29 cellular contexts compared by ENCODE assay signal in genomic region chr18:32742620-32743019, GRCh38. TPM values are rescaled to one million over a fixed set of nuclear protein-coding genes. Genes with fewer than 3 reads are reported as not detected.
A peak's percentile ranks its signal among the peaks of the same experiment; 100 is the strongest.
DNase-seq lines count a peak whose midpoint lies in the region; ATAC-seq and TF ChIP-seq lines count a peak whose summit lies in the region.
"Had no signal": no experiment of that assay in that cellular context is flagged by ENCODE, and none has a peak within 500 bp of the region (broad histone marks: within the 10 kb centered on the region; RNA-seq: fewer than 3 reads in every experiment).

No MANE protein-coding gene starts in this region.

- no peak overlapping the region; the same call in 1 of the 2 replicates for H3K4me2 ChIP-seq in GM23338

- peak overlapping the region; percentile 76 for H3K27ac Mint-ChIP-seq in GM23338
- H3K27ac Mint-ChIP-seq in CD14-positive monocyte = no peak overlapping the region
- H3K27ac Mint-ChIP-seq: activated naive CD8-positive, alpha-beta T cell treated with anti-CD3 and anti-CD28 coated beads, Interleukin-2, amount 50 U/mL, for 24 hours; naive thymus-derived CD4-positive, alpha-beta T cell had no signal

- peak overlapping the region; percentile 75 for H2AFZ ChIP-seq in GM23338

- H3K79me2 ChIP-seq in GM23338 (replicated peaks; ENCODE audit: insufficient read depth) = no peaks in the 10 kb centered on the region

- H3K27ac ChIP-seq in GM23338 (ENCODE audit: low read depth) = no peak overlapping the region
- H3K27ac ChIP-seq: brain microvascular endothelial cell, epithelial cell of prostate, left ventricle myocardium inferior, pancreas, Peyer's patch, spleen had no signal

- H3K9me2 ChIP-seq in GM23338 (ENCODE audit: insufficient read depth) = no peaks in the 10 kb centered on the region

- H3K27me3 ChIP-seq in GM23338 (ENCODE audit: insufficient read depth) = no peaks in the 10 kb centered on the region
- H3K27me3 ChIP-seq: brain microvascular endothelial cell, pancreas, Peyer's patch, spleen had no signal

- intact Hi-C loops in CD14-positive monocyte (cut with micrococcal nuclease) = no loop called here

- peak; percentile 32 for DNase-seq in GM23338 (ENCODE audit: low spot score)
- peak; percentile 90 for DNase-seq in NCI-H69 (lab: John Stamatoyannopoulos, UW)
- DNase-seq in islet precursor cell = peak; percentile 52
- peak; percentile 69 for DNase-seq in retina
- DNase-seq in CD14-positive monocyte (ENCODE audit: low spot score) = no peak
- DNase-seq in central memory CD4-positive, alpha-beta T cell = no peak
- DNase-seq: activated CD4-positive, alpha-beta T cell treated with anti-CD3 and anti-CD28 coated beads for 48 hours; activated gamma-delta T cell treated with Interleukin-2 at 50 U/mL for 16 hours; activated naive CD8-positive, alpha-beta T cell treated with anti-CD3 and anti-CD28 coated beads, Interleukin-2, amount 50 U/mL, for 24 hours; activated T-cell treated with anti-CD3 and anti-CD28 coated beads, Interleukin-2, amount 50 U/mL, for 4 hours; brain microvascular endothelial cell; effector CD4-positive, alpha-beta T cell; left ventricle myocardium inferior; midbrain; naive thymus-derived CD4-positive, alpha-beta T cell; NCI-H1048; NCI-H187 treated with DMSO at 0.1 percent for 48 hours; NCI-H345; NCI-H748 treated with DMSO at 0.1 percent for 48 hours; pancreas; Peyer's patch; right cardiac atrium; SHP77 treated with DMSO at 0.1 percent for 48 hours; spleen; trophoblast cell had no signal

- H4K20me1 ChIP-seq in GM23338 (replicated peaks; ENCODE audit: insufficient read depth) = no peaks in the 10 kb centered on the region

- no peaks in the 10 kb centered on the region for H3K36me3 ChIP-seq in GM23338 (ENCODE audit: insufficient read depth)
- H3K36me3 ChIP-seq: brain microvascular endothelial cell, left ventricle myocardium inferior, pancreas, Peyer's patch had no signal

- no peaks in the 10 kb centered on the region for H3F3A ChIP-seq in GM23338 (replicated peaks; ENCODE audit: low read depth)

- H3K4me1 Mint-ChIP-seq in GM23338 (peaks cover 33% of the 10 kb centered on the region), CD14-positive monocyte (no peaks in the 10 kb centered on the region)
- H3K4me1 Mint-ChIP-seq: activated naive CD8-positive, alpha-beta T cell treated with anti-CD3 and anti-CD28 coated beads, Interleukin-2, amount 50 U/mL, for 24 hours; naive thymus-derived CD4-positive, alpha-beta T cell had no signal

- TF ChIP-seq CTCF in GM23338 (conservative IDR thresholded peaks at IDR 0.05; ENCODE audit: low read depth in 2 of 2) (peak in 1 of 2 experiments; percentile 12; a peak in 1 of 4 replicates), CD14-positive monocyte (IDR thresholded peaks at IDR 0.05) (no peak)

- H3K36me3 Mint-ChIP-seq in GM23338 (ENCODE audit: low read depth) (no peaks in the 10 kb centered on the region), CD14-positive monocyte (no peaks in the 10 kb centered on the region)
- H3K36me3 Mint-ChIP-seq: naive thymus-derived CD4-positive, alpha-beta T cell had no signal

- H3K4me3 Mint-ChIP-seq in GM23338 (no peak overlapping the region), CD14-positive monocyte (no peak overlapping the region)
- H3K4me3 Mint-ChIP-seq: activated naive CD8-positive, alpha-beta T cell treated with anti-CD3 and anti-CD28 coated beads, Interleukin-2, amount 50 U/mL, for 24 hours; activated T-cell treated with anti-CD3 and anti-CD28 coated beads, Interleukin-2, amount 50 U/mL, for 4 hours; IgD-negative memory B cell; naive thymus-derived CD4-positive, alpha-beta T cell had no signal

- no peaks in the 10 kb centered on the region for H3K27me3 Mint-ChIP-seq in GM23338 (ENCODE audit: insufficient read depth, low read depth, poor library complexity)
- peaks cover 0 to 3% (median 0%) of the 10 kb centered on the region in 3 donors for H3K27me3 Mint-ChIP-seq in CD14-positive monocyte (ENCODE audit: low read depth in 3 of 3)
- H3K27me3 Mint-ChIP-seq: activated naive CD8-positive, alpha-beta T cell treated with anti-CD3 and anti-CD28 coated beads, Interleukin-2, amount 50 U/mL, for 24 hours; IgD-negative memory B cell had no signal

- H3K9me3 Mint-ChIP-seq in GM23338 = no peaks in the 10 kb centered on the region
- H3K9me3 Mint-ChIP-seq in CD14-positive monocyte = no peaks in the 10 kb centered on the region
- H3K9me3 Mint-ChIP-seq: activated naive CD8-positive, alpha-beta T cell treated with anti-CD3 and anti-CD28 coated beads, Interleukin-2, amount 50 U/mL, for 24 hours; activated T-cell treated with anti-CD3 and anti-CD28 coated beads, Interleukin-2, amount 50 U/mL, for 4 hours had no signal

- peaks cover 23% of the 10 kb centered on the region for H3K4me1 ChIP-seq in GM23338 (ENCODE audit: insufficient read depth)
- H3K4me1 ChIP-seq: left ventricle myocardium inferior, pancreas, Peyer's patch had no signal

- peak; percentile 86 for ATAC-seq in GM23338
- no peak for ATAC-seq in GM18519 (IDR thresholded peaks at IDR 0.05; ENCODE audit: low FRiP score, unreplicated experiment)
- ATAC-seq: activated naive CD8-positive, alpha-beta T cell treated with anti-CD3 and anti-CD28 coated beads, Interleukin-2, amount 50 U/mL, for 24 hours; activated T-cell treated with anti-CD3 and anti-CD28 coated beads, Interleukin-2, amount 50 U/mL, for 4 hours; naive thymus-derived CD4-positive, alpha-beta T cell; pancreas; right cardiac atrium had no signal

- H3K4me3 ChIP-seq in GM23338 = no peak overlapping the region
- H3K4me3 ChIP-seq: left ventricle myocardium inferior, pancreas, Peyer's patch, spleen had no signal

TF ChIP-seq in GM23338, 12 proteins besides CTCF, POLR2A, EP300 and RAD21 (continues in another document):
- TF ChIP-seq NANOG (IDR thresholded peaks at IDR 0.05; ENCODE audit: borderline replicate concordance) = no peak
- TF ChIP-seq, protein P1, sequence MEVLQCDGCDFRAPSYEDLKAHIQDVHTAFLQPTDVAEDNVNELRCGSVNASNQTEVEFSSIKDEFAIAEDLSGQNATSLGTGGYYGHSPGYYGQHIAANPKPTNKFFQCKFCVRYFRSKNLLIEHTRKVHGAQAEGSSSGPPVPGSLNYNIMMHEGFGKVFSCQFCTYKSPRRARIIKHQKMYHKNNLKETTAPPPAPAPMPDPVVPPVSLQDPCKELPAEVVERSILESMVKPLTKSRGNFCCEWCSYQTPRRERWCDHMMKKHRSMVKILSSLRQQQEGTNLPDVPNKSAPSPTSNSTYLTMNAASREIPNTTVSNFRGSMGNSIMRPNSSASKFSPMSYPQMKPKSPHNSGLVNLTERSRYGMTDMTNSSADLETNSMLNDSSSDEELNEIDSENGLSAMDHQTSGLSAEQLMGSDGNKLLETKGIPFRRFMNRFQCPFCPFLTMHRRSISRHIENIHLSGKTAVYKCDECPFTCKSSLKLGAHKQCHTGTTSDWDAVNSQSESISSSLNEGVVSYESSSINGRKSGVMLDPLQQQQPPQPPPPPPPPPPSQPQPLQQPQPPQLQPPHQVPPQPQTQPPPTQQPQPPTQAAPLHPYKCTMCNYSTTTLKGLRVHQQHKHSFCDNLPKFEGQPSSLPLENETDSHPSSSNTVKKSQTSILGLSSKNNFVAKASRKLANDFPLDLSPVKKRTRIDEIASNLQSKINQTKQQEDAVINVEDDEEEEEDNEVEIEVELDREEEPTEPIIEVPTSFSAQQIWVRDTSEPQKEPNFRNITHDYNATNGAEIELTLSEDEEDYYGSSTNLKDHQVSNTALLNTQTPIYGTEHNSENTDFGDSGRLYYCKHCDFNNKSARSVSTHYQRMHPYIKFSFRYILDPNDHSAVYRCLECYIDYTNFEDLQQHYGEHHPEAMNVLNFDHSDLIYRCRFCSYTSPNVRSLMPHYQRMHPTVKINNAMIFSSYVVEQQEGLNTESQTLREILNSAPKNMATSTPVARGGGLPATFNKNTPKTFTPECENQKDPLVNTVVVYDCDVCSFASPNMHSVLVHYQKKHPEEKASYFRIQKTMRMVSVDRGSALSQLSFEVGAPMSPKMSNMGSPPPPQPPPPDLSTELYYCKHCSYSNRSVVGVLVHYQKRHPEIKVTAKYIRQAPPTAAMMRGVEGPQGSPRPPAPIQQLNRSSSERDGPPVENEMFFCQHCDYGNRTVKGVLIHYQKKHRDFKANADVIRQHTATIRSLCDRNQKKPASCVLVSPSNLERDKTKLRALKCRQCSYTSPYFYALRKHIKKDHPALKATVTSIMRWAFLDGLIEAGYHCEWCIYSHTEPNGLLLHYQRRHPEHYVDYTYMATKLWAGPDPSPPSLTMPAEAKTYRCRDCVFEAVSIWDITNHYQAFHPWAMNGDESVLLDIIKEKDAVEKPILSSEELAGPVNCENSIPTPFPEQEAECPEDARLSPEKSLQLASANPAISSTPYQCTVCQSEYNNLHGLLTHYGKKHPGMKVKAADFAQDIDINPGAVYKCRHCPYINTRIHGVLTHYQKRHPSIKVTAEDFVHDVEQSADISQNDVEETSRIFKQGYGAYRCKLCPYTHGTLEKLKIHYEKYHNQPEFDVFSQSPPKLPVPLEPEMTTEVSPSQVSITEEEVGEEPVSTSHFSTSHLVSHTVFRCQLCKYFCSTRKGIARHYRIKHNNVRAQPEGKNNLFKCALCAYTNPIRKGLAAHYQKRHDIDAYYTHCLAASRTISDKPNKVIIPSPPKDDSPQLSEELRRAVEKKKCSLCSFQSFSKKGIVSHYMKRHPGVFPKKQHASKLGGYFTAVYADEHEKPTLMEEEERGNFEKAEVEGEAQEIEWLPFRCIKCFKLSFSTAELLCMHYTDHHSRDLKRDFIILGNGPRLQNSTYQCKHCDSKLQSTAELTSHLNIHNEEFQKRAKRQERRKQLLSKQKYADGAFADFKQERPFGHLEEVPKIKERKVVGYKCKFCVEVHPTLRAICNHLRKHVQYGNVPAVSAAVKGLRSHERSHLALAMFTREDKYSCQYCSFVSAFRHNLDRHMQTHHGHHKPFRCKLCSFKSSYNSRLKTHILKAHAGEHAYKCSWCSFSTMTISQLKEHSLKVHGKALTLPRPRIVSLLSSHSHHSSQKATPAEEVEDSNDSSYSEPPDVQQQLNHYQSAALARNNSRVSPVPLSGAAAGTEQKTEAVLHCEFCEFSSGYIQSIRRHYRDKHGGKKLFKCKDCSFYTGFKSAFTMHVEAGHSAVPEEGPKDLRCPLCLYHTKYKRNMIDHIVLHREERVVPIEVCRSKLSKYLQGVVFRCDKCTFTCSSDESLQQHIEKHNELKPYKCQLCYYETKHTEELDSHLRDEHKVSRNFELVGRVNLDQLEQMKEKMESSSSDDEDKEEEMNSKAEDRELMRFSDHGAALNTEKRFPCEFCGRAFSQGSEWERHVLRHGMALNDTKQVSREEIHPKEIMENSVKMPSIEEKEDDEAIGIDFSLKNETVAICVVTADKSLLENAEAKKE (CRISPR knock-in tag; IDR thresholded peaks at IDR 0.05) = no peak
- no peak for TF ChIP-seq CREB1 (CRISPR knock-in tag; IDR thresholded peaks at IDR 0.05; ENCODE audit: low read depth)
- TF ChIP-seq JUNB (IDR thresholded peaks at IDR 0.05; ENCODE audit: unreplicated experiment) = no peak

RNA-seq across cellular contexts. Expression of gene KLHL14, which starts 30.2 kb away (rescaled TPM):
- total RNA-seq in GM23338 (2014; rRNA removed; shearing (Covaris generic)) = 0.78 and 1.9 TPM in 2 replicates
- 0.38 and 0.44 TPM in 2 replicates for polyA plus RNA-seq in GM23338 (2016; fragmentation: Nextera tagmentation; extraction: Ambion mirVana)
- not detected for polyA plus RNA-seq in CD14-positive monocyte
- total RNA-seq: activated CD8-positive, alpha-beta memory T cell treated with anti-CD3 and anti-CD28 coated beads for 36 hours; activated T-cell treated with anti-CD3 and anti-CD28 coated beads, Interleukin-2, amount 50 U/mL, for 4 hours; left ventricle myocardium inferior had no signal

Comparison
In these comparisons a context has a peak if more than half of its experiments do, and no peak if none do; other contexts are left out.
1. DNase-seq: peak in GM23338 (single experiment), NCI-H69 (single experiment), islet precursor cell (single experiment) and retina (single experiment); none in CD14-positive monocyte (single experiment) and central memory CD4-positive, alpha-beta T cell (single experiment).